ENCODE assay signal across 1 cellular context in the genomic region with DNA sequence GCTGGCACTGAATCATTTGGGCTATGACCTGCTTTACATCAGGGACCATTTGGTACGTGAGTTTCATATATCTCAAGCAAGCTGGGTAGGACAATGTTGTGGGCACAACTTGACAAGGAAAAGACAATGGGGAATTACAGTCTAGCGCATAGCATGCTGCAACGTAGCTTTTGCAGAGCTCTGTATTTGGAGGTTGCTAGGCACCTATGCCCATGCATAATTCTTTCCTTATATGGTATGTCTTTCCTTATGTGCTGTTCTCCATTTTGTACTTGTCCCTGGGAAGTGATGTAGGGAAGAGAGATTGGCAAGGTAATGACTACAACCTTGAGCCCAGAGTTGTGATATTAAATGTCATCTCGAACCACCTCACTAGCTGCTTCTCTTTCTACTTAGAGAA.
TF ChIP-seq lines count a peak whose summit lies in the region.

No MANE protein-coding gene starts in this region.

TF ChIP-seq in WTC11, 78 proteins besides CTCF, POLR2A, EP300 and RAD21:
- TF ChIP-seq, protein P1, sequence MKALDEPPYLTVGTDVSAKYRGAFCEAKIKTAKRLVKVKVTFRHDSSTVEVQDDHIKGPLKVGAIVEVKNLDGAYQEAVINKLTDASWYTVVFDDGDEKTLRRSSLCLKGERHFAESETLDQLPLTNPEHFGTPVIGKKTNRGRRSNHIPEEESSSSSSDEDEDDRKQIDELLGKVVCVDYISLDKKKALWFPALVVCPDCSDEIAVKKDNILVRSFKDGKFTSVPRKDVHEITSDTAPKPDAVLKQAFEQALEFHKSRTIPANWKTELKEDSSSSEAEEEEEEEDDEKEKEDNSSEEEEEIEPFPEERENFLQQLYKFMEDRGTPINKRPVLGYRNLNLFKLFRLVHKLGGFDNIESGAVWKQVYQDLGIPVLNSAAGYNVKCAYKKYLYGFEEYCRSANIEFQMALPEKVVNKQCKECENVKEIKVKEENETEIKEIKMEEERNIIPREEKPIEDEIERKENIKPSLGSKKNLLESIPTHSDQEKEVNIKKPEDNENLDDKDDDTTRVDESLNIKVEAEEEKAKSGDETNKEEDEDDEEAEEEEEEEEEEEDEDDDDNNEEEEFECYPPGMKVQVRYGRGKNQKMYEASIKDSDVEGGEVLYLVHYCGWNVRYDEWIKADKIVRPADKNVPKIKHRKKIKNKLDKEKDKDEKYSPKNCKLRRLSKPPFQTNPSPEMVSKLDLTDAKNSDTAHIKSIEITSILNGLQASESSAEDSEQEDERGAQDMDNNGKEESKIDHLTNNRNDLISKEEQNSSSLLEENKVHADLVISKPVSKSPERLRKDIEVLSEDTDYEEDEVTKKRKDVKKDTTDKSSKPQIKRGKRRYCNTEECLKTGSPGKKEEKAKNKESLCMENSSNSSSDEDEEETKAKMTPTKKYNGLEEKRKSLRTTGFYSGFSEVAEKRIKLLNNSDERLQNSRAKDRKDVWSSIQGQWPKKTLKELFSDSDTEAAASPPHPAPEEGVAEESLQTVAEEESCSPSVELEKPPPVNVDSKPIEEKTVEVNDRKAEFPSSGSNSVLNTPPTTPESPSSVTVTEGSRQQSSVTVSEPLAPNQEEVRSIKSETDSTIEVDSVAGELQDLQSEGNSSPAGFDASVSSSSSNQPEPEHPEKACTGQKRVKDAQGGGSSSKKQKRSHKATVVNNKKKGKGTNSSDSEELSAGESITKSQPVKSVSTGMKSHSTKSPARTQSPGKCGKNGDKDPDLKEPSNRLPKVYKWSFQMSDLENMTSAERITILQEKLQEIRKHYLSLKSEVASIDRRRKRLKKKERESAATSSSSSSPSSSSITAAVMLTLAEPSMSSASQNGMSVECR (CRISPR knock-in tag; IDR thresholded peaks at IDR 0.05; ENCODE audit: borderline replicate concordance): no peak
- TF ChIP-seq ESRRA (CRISPR knock-in tag; IDR thresholded peaks at IDR 0.05; ENCODE audit: borderline replicate concordance) (no peak), PRRX2 (CRISPR knock-in tag; IDR thresholded peaks at IDR 0.05) (no peak), NR2C2 (CRISPR knock-in tag; IDR thresholded peaks at IDR 0.05) (no peak), GRHL2 (CRISPR knock-in tag; IDR thresholded peaks at IDR 0.05; ENCODE audit: insufficient replicate concordance, severe bottlenecking) (no peak), ZNF416 (CRISPR knock-in tag; IDR thresholded peaks at IDR 0.05) (no peak), ZNF396 (CRISPR knock-in tag; IDR thresholded peaks at IDR 0.05; ENCODE audit: borderline replicate concordance) (no peak), MXD4 (CRISPR knock-in tag; IDR thresholded peaks at IDR 0.05; ENCODE audit: borderline replicate concordance) (no peak), ZNF317 (CRISPR knock-in tag; IDR thresholded peaks at IDR 0.05; ENCODE audit: borderline replicate concordance, low read depth) (no peak)
- TF ChIP-seq, protein P2, sequence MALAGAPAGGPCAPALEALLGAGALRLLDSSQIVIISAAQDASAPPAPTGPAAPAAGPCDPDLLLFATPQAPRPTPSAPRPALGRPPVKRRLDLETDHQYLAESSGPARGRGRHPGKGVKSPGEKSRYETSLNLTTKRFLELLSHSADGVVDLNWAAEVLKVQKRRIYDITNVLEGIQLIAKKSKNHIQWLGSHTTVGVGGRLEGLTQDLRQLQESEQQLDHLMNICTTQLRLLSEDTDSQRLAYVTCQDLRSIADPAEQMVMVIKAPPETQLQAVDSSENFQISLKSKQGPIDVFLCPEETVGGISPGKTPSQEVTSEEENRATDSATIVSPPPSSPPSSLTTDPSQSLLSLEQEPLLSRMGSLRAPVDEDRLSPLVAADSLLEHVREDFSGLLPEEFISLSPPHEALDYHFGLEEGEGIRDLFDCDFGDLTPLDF (CRISPR knock-in tag; IDR thresholded peaks at IDR 0.05): no peak
- TF ChIP-seq, protein P3, sequence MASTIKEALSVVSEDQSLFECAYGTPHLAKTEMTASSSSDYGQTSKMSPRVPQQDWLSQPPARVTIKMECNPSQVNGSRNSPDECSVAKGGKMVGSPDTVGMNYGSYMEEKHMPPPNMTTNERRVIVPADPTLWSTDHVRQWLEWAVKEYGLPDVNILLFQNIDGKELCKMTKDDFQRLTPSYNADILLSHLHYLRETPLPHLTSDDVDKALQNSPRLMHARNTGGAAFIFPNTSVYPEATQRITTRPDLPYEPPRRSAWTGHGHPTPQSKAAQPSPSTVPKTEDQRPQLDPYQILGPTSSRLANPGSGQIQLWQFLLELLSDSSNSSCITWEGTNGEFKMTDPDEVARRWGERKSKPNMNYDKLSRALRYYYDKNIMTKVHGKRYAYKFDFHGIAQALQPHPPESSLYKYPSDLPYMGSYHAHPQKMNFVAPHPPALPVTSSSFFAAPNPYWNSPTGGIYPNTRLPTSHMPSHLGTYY (CRISPR knock-in tag; IDR thresholded peaks at IDR 0.05): no peak
- TF ChIP-seq, protein P4, sequence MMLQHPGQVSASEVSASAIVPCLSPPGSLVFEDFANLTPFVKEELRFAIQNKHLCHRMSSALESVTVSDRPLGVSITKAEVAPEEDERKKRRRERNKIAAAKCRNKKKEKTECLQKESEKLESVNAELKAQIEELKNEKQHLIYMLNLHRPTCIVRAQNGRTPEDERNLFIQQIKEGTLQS (CRISPR knock-in tag; conservative IDR thresholded peaks at IDR 0.05): no peak
- TF ChIP-seq, protein P5, sequence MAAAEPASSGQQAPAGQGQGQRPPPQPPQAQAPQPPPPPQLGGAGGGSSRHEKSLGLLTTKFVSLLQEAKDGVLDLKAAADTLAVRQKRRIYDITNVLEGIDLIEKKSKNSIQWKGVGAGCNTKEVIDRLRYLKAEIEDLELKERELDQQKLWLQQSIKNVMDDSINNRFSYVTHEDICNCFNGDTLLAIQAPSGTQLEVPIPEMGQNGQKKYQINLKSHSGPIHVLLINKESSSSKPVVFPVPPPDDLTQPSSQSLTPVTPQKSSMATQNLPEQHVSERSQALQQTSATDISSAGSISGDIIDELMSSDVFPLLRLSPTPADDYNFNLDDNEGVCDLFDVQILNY (CRISPR knock-in tag; IDR thresholded peaks at IDR 0.05): no peak
- TF ChIP-seq, protein P6, sequence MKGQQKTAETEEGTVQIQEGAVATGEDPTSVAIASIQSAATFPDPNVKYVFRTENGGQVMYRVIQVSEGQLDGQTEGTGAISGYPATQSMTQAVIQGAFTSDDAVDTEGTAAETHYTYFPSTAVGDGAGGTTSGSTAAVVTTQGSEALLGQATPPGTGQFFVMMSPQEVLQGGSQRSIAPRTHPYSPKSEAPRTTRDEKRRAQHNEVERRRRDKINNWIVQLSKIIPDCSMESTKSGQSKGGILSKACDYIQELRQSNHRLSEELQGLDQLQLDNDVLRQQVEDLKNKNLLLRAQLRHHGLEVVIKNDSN (CRISPR knock-in tag; IDR thresholded peaks at IDR 0.05): no peak
